Comparison of ENCODE assay signal across 9 cellular contexts in genomic region chr11:119315139-119316016, GRCh38. TPM values are rescaled to one million over a fixed set of nuclear protein-coding genes. Genes with fewer than 3 reads are reported as not detected.
DNase-seq lines count a peak whose midpoint lies in the region; ATAC-seq and TF ChIP-seq lines count a peak whose summit lies in the region.
"Had no signal": no experiment of that assay in that cellular context is flagged by ENCODE, and none has a peak within 500 bp of the region (broad histone marks: within the 10 kb centered on the region; RNA-seq: fewer than 3 reads in every experiment).

No MANE protein-coding gene starts in this region.

- peak overlapping the region; percentile 53 to 94 (median 80) for H3K4me3 ChIP-seq in heart right ventricle

- intact Hi-C loops in heart right ventricle (cut with DNase I) (loop anchor here in 2 of 10 donors (5.0 to 10.0 kb wide), 2 partner anchors 108 to 221 kb away; partner anchors contain the start of gene CBL (in 1 of the 2)), posterior cingulate gyrus (cut with DNase I) (no loop called here)

- ATAC-seq in activated naive CD4-positive, alpha-beta T cell treated with anti-CD3 and anti-CD28 coated beads, Interleukin-2, amount 50 U/mL, for 72 hours: peak; percentile 61 to 78
- ATAC-seq in heart right ventricle (peak; percentile 9 to 56 (median 30)), HG03108 (IDR thresholded peaks at IDR 0.05; ENCODE audit: unreplicated experiment) (no peak), HG03175 (IDR thresholded peaks at IDR 0.05; ENCODE audit: unreplicated experiment) (no peak)

- H3K27ac Mint-ChIP-seq in activated naive CD4-positive, alpha-beta T cell treated with anti-CD3 and anti-CD28 coated beads, Interleukin-2, amount 50 U/mL, for 72 hours: peak overlapping the region in 1 of 2 donors; percentile 54

- H3K27me3 ChIP-seq in heart right ventricle: peaks cover 0 to 58% (median 0%) of the 10 kb centered on the region in 7 donors

- DNase-seq in DMS 273 (lab: John Stamatoyannopoulos, UW; ENCODE audit: unreplicated experiment) (peak; percentile 76), DMS 273 treated with DMSO at 0.1 percent for 48 hours (lab: John Stamatoyannopoulos, UW) (no peak), NCI-H69 (lab: John Stamatoyannopoulos, UW) (peak; percentile 90), heart right ventricle (peak; percentile 32 to 53), posterior cingulate gyrus (peak in 8 of 10 donors; percentile 32 to 95 (median 60))
- DNase-seq in activated naive CD4-positive, alpha-beta T cell treated with anti-CD3 and anti-CD28 coated beads, Interleukin-2, amount 50 U/mL, for 72 hours (ENCODE audit: low spot score in 2 of 2): no peak

- peak overlapping the region; percentile 82 to 99 (median 92) for H3K27ac ChIP-seq in heart right ventricle
- H3K27ac ChIP-seq: 22Rv1 had no signal

- peaks cover 0 to 50% (median 33%) of the 10 kb centered on the region in 9 donors for H3K36me3 ChIP-seq in heart right ventricle

- no peaks in the 10 kb centered on the region for H3K9me3 Mint-ChIP-seq in activated naive CD4-positive, alpha-beta T cell treated with anti-CD3 and anti-CD28 coated beads, Interleukin-2, amount 50 U/mL, for 72 hours

- H3K36me3 Mint-ChIP-seq in activated naive CD4-positive, alpha-beta T cell treated with anti-CD3 and anti-CD28 coated beads, Interleukin-2, amount 50 U/mL, for 72 hours: no peaks in the 10 kb centered on the region

- TF ChIP-seq CTCF in heart right ventricle (IDR thresholded peaks at IDR 0.05): peak in 2 of 9 donors; percentile 23 to 38

- peaks cover 11 to 80% (median 51%) of the 10 kb centered on the region in 9 donors for H3K4me1 ChIP-seq in heart right ventricle

- 16% methylated on average over 29 of the region's 29 CpGs for WGBS in heart right ventricle, 2 donors

- H3K9me3 ChIP-seq in heart right ventricle: no peaks in the 10 kb centered on the region

RNA-seq across cellular contexts. Expression of gene MCAM, which starts 1.6 kb away (rescaled TPM):
- total RNA-seq in activated naive CD4-positive, alpha-beta T cell treated with anti-CD3 and anti-CD28 coated beads, Interleukin-2, amount 50 U/mL, for 72 hours: 10 to 100 TPM in 1 of 2 donors, 1 to 10 TPM in 1; 3.5 to 15.7 TPM
- 100 to 1,000 TPM in 4 of 10 donors, 10 to 100 TPM in 6; 37.8 to 136 (median 96.9) TPM for total RNA-seq in heart right ventricle
- 10 to 100 TPM; 35.8 to 97.5 TPM for polyA plus RNA-seq in heart right ventricle

RNA-seq across cellular contexts. Expression of gene RNF26, which starts 18.9 kb away (rescaled TPM):
- total RNA-seq in activated naive CD4-positive, alpha-beta T cell treated with anti-CD3 and anti-CD28 coated beads, Interleukin-2, amount 50 U/mL, for 72 hours: 10 to 100 TPM; 37.6 to 38.8 TPM
- total RNA-seq in heart right ventricle: 10 to 100 TPM; 11.1 to 17.6 (median 13.4) TPM
- 10 to 100 TPM in 1 of 2 donors, 1 to 10 TPM in 1; 6.4 to 13.2 TPM for polyA plus RNA-seq in heart right ventricle

RNA-seq across cellular contexts. Expression of gene C1QTNF5, which starts 25.3 kb away (rescaled TPM):
- not detected for total RNA-seq in activated naive CD4-positive, alpha-beta T cell treated with anti-CD3 and anti-CD28 coated beads, Interleukin-2, amount 50 U/mL, for 72 hours
- total RNA-seq in heart right ventricle: 10 to 100 TPM; 11.4 to 25.1 (median 19.9) TPM
- polyA plus RNA-seq in heart right ventricle: 10 to 100 TPM; 32.8 to 35.7 TPM

RNA-seq across cellular contexts. Expression of gene MFRP, which starts 31.1 kb away (rescaled TPM):
- total RNA-seq in activated naive CD4-positive, alpha-beta T cell treated with anti-CD3 and anti-CD28 coated beads, Interleukin-2, amount 50 U/mL, for 72 hours: not detected
- not detected for total RNA-seq in heart right ventricle
- polyA plus RNA-seq in heart right ventricle: under 1 TPM in 1 of 2 donors, not detected in 1; 0.04 TPM

Comparison
In these comparisons a context has a peak if more than half of its experiments do, and no peak if none do; other contexts are left out.
1. DNase-seq: peak in DMS 273 (single experiment), NCI-H69 (single experiment), heart right ventricle (2 of 2) and posterior cingulate gyrus (8 of 10); none in DMS 273 treated with DMSO at 0.1 percent for 48 hours (single experiment) and activated naive CD4-positive, alpha-beta T cell treated with anti-CD3 and anti-CD28 coated beads, Interleukin-2, amount 50 U/mL, for 72 hours (0 of 2).
2. ATAC-seq: peak in activated naive CD4-positive, alpha-beta T cell treated with anti-CD3 and anti-CD28 coated beads, Interleukin-2, amount 50 U/mL, for 72 hours (2 of 2) and heart right ventricle (8 of 8); none in HG03108 (single experiment) and HG03175 (single experiment).
3. RNA of gene C1QTNF5, which starts 25.3 kb away (total RNA-seq): 11.4 to 25.1 TPM in heart right ventricle; not detected in activated naive CD4-positive, alpha-beta T cell treated with anti-CD3 and anti-CD28 coated beads, Interleukin-2, amount 50 U/mL, for 72 hours; every median in the first group is over 10 times any median in the second.